Comparison of ENCODE assay signal across 26 cellular contexts in genomic region chr9:36932198-36932597, GRCh38.
"Had no signal": no experiment of that assay in that cellular context is flagged by ENCODE, and none has a peak within 500 bp of the region (broad histone marks: within the 10 kb centered on the region; RNA-seq: fewer than 3 reads in every experiment).

No MANE protein-coding gene starts in this region.

- H3K27ac Mint-ChIP-seq: naive thymus-derived CD8-positive, alpha-beta T cell; nephron; stimulated activated naive CD8-positive, alpha-beta T cell treated with anti-CD3 and anti-CD28 coated beads, Interleukin-15, amount 100 ng/mL, for 72 hours had no signal

- DNase-seq: hippocampal formation; kidney; left ventricle myocardium inferior; midbrain; mucosa of descending colon; naive thymus-derived CD8-positive, alpha-beta T cell; nucleus accumbens; pancreas; posterior cingulate gyrus; retina; right cardiac atrium; stimulated activated CD4-positive, alpha-beta T cell treated with anti-CD3 and anti-CD28 coated beads, Interleukin-12 subunit alpha, Interleukin-12 subunit beta, amount 100 ng/mL, for 4 hours; stimulated activated CD4-positive, alpha-beta T cell treated with anti-CD3 and anti-CD28 coated beads, Interleukin-15, amount 100 ng/mL, for 24 hours; stimulated activated CD4-positive, alpha-beta T cell treated with anti-CD3 and anti-CD28 coated beads, Interleukin-2, amount 100 ng/mL, for 24 hours; stimulated activated CD4-positive, alpha-beta T cell treated with anti-CD3 and anti-CD28 coated beads, Interleukin-4, amount 100 ng/mL, for 1 hour; stimulated activated naive CD4-positive, alpha-beta T cell treated with Interleukin-2 at 50 U/mL for 16 hours; stimulated activated naive CD8-positive, alpha-beta T cell treated with anti-CD3 and anti-CD28 coated beads, Interleukin-15, amount 100 ng/mL, for 72 hours; substantia nigra; transverse colon; upper lobe of left lung had no signal

- H3K4me1 ChIP-seq: left ventricle myocardium inferior, pancreas, prostate gland, transverse colon, upper lobe of left lung had no signal

- H3K4me3 Mint-ChIP-seq: naive thymus-derived CD8-positive, alpha-beta T cell; nephron; neural crest cell; stimulated activated naive CD8-positive, alpha-beta T cell treated with anti-CD3 and anti-CD28 coated beads, Interleukin-15, amount 100 ng/mL, for 72 hours had no signal

- H3K4me3 ChIP-seq: left ventricle myocardium inferior, lung, mucosa of descending colon, pancreas, prostate gland, skin epidermis, transverse colon, upper lobe of left lung had no signal

- H3K9me3 Mint-ChIP-seq: neural crest cell had no signal

- ATAC-seq: mucosa of descending colon; naive thymus-derived CD8-positive, alpha-beta T cell; pancreas; right cardiac atrium; sciatic nerve; stimulated activated naive CD8-positive, alpha-beta T cell treated with anti-CD3 and anti-CD28 coated beads, Interleukin-15, amount 100 ng/mL, for 72 hours had no signal

- H3K36me3 ChIP-seq: left ventricle myocardium inferior, pancreas, prostate gland, transverse colon, upper lobe of left lung had no signal

- H3K27ac ChIP-seq: left ventricle myocardium inferior, pancreas, prostate gland, skin epidermis, transverse colon, upper lobe of left lung had no signal

- H3K4me1 Mint-ChIP-seq: nephron, neural crest cell had no signal

- H3K9me3 ChIP-seq: mucosa of descending colon, pancreas, prostate gland, transverse colon had no signal
